ENCODE assay signal across 9 cellular contexts in the genomic region with DNA sequence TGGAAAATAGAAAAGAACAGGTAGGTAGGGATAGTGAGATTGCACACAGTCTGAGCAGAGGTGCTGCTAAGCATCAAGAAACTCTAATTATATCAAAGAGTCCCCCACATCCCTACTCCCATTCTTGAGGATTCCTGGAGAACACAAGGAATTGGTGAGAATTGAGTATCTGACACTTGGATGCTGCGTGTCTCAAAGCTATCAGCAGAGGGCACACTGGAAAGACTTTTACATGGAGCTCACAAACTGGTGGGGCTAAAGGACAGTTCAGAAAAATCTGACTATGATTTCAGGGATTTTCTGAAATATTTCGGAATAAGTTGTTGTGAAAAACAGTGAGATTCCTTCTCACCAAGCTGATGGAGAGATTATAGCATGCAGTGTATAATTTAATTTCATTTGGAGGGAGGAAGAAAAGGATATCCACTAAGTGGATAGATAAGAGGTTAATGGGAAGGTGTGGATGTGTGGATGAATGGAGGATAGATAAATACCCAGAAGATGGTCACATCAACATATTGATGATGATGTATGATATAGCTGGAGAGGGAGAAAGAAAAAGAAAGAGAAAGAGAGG.
DNase-seq lines count a peak whose midpoint lies in the region; ATAC-seq and TF ChIP-seq lines count a peak whose summit lies in the region.
"Had no signal": no experiment of that assay in that cellular context is flagged by ENCODE, and none has a peak within 500 bp of the region (broad histone marks: within the 10 kb centered on the region; RNA-seq: fewer than 3 reads in every experiment).

No MANE protein-coding gene starts in this region.

- H3K4me1 Mint-ChIP-seq in brain (peaks cover 2% of the 10 kb centered on the region), neural crest cell (peaks cover 3% of the 10 kb centered on the region)

- peak; percentile 44 for TF ChIP-seq CTCF in GM06990 (IDR thresholded peaks at IDR 0.05; ENCODE audit: insufficient read depth, low read length, poor library complexity, severe bottlenecking)
- TF ChIP-seq CTCF in brain (conservative IDR thresholded peaks at IDR 0.05) = peak; percentile 55 to 69
- peak; percentile 64 for TF ChIP-seq CTCF in neural crest cell (conservative IDR thresholded peaks at IDR 0.05)

- H3K27me3 ChIP-seq in GM06990 (replicated peaks; ENCODE audit: control insufficient read depth, insufficient read depth, low read length) = no peaks in the 10 kb centered on the region
- H3K27me3 ChIP-seq: neutrophil had no signal

- no peak for DNase-seq in GM06990 (ENCODE audit: extremely low read depth, insufficient read length)
- DNase-seq in Kasumi-1 (lab: John Stamatoyannopoulos, UW) = peak; percentile 42 to 47
- DNase-seq in neural crest cell (ENCODE audit: low read depth, low spot score) = no peak
- no peak for DNase-seq in stimulated activated naive CD4-positive, alpha-beta T cell treated with Interleukin-2 at 50 U/mL for 16 hours (lab: John Stamatoyannopoulos, UW)
- no peak for DNase-seq in C1 segment of cervical spinal cord (lab: John Stamatoyannopoulos, UW)

- peaks cover 3% of the 10 kb centered on the region for H3K27me3 Mint-ChIP-seq in brain
- H3K27me3 Mint-ChIP-seq in neural crest cell (ENCODE audit: low read depth) = no peaks in the 10 kb centered on the region

- H3K36me3 Mint-ChIP-seq in brain (no peaks in the 10 kb centered on the region), neural crest cell (ENCODE audit: low read depth) (no peaks in the 10 kb centered on the region)

- no peak overlapping the region for H3K4me3 Mint-ChIP-seq in brain
- H3K4me3 Mint-ChIP-seq in neural crest cell = no peak overlapping the region

- peak overlapping the region in 1 of 5 experiments; percentile 8 for H3K27ac Mint-ChIP-seq in brain
- H3K27ac Mint-ChIP-seq in neural crest cell (ENCODE audit: unreplicated experiment) = no peak overlapping the region

- no peak overlapping the region for H3K4me3 ChIP-seq in GM06990 (replicated peaks; ENCODE audit: low read depth, low read length)
- H3K4me3 ChIP-seq: cardiac muscle cell had no signal

- H3K36me3 ChIP-seq in GM06990 (ENCODE audit: control insufficient read depth, insufficient read depth, low read length) = no peaks in the 10 kb centered on the region
- H3K36me3 ChIP-seq: cardiac muscle cell, neutrophil had no signal

- H3K9me3 Mint-ChIP-seq in brain (peaks cover 0 to 4% (median 0%) of the 10 kb centered on the region in 5 experiments), neural crest cell (peaks cover 5% of the 10 kb centered on the region)

- ATAC-seq in GM18867 (IDR thresholded peaks at IDR 0.05; ENCODE audit: unreplicated experiment) = no peak

Comparison
In these comparisons a context has a peak if more than half of its experiments do, and no peak if none do; other contexts are left out.
1. DNase-seq: peak in Kasumi-1 (2 of 2); none in GM06990 (single experiment), neural crest cell (single experiment), stimulated activated naive CD4-positive, alpha-beta T cell treated with Interleukin-2 at 50 U/mL for 16 hours (single experiment) and C1 segment of cervical spinal cord (0 of 14).
2. Peak in every context shown above with its lines, with median percentiles within 50 percentile points of each other: CTCF ChIP-seq.